Comparison of ENCODE assay signal across 1 cellular context in the genomic region with DNA sequence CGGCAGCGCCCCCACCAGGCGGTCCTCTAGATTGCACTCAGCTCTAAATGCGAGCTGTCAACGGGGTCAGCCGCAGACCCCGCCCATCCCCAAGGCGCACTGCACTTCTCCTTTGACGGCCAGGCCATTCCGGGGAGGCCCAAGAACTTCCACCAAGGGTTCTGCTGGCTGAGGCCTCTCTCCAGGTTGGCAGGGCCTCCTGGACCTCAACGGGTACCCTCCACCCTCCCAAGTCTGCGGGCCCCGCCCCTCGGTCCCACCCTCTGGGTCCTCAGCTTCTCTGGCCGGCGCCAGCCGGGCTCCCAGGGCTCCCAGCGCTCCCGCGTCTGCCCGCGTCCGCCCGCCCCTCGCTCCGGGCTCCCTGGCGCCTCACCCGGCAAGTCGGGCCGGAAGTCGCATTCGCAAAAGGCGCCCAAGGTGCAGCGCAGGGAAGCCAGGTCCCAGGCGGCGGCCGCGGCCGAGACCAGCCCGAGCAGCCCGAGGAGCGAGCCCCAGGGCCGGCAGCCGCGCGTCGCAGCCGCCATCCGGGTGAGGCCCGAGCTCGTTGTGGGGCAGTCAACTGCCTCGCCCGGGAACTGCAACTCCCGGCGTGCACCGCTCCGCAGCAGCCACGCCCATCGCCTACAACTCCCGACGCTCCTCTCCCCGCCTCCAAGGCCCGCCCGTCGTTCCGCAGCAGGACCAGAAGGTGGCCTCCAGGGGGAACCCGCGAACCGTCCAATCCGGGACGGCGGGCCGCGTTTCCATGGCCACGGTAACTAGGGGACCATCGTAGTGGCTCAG.
TF ChIP-seq lines count a peak whose summit lies in the region.

A gene (minus strand): TSS at position 548 of the 783 bp plus-strand sequence. CDS start 24 bp downstream, at position 524.

TF ChIP-seq in K562, 482 proteins besides CTCF, POLR2A, EP300 and RAD21 (continued from another document and continues in another):
- TF ChIP-seq, protein P1, sequence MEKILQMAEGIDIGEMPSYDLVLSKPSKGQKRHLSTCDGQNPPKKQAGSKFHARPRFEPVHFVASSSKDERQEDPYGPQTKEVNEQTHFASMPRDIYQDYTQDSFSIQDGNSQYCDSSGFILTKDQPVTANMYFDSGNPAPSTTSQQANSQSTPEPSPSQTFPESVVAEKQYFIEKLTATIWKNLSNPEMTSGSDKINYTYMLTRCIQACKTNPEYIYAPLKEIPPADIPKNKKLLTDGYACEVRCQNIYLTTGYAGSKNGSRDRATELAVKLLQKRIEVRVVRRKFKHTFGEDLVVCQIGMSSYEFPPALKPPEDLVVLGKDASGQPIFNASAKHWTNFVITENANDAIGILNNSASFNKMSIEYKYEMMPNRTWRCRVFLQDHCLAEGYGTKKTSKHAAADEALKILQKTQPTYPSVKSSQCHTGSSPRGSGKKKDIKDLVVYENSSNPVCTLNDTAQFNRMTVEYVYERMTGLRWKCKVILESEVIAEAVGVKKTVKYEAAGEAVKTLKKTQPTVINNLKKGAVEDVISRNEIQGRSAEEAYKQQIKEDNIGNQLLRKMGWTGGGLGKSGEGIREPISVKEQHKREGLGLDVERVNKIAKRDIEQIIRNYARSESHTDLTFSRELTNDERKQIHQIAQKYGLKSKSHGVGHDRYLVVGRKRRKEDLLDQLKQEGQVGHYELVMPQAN (IDR thresholded peaks at IDR 0.05; ENCODE audit: borderline replicate concordance), result peak; percentile 74; the same call in 1 of the 2 replicates
- peak; percentile 96 for TF ChIP-seq ZNF143 (CRISPR knock-in tag; IDR thresholded peaks at IDR 0.05)
- no peak for TF ChIP-seq BRD9 (IDR thresholded peaks at IDR 0.05; ENCODE audit: low read depth, partially characterized antibody)
- TF ChIP-seq, protein P2, sequence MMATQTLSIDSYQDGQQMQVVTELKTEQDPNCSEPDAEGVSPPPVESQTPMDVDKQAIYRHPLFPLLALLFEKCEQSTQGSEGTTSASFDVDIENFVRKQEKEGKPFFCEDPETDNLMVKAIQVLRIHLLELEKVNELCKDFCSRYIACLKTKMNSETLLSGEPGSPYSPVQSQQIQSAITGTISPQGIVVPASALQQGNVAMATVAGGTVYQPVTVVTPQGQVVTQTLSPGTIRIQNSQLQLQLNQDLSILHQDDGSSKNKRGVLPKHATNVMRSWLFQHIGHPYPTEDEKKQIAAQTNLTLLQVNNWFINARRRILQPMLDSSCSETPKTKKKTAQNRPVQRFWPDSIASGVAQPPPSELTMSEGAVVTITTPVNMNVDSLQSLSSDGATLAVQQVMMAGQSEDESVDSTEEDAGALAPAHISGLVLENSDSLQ (IDR thresholded peaks at IDR 0.05), result peak; percentile 78
- TF ChIP-seq, protein P3, sequence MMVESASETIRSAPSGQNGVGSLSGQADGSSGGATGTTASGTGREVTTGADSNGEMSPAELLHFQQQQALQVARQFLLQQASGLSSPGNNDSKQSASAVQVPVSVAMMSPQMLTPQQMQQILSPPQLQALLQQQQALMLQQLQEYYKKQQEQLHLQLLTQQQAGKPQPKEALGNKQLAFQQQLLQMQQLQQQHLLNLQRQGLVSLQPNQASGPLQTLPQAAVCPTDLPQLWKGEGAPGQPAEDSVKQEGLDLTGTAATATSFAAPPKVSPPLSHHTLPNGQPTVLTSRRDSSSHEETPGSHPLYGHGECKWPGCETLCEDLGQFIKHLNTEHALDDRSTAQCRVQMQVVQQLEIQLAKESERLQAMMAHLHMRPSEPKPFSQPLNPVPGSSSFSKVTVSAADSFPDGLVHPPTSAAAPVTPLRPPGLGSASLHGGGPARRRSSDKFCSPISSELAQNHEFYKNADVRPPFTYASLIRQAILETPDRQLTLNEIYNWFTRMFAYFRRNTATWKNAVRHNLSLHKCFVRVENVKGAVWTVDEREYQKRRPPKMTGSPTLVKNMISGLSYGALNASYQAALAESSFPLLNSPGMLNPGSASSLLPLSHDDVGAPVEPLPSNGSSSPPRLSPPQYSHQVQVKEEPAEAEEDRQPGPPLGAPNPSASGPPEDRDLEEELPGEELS (CRISPR knock-in tag; IDR thresholded peaks at IDR 0.05; ENCODE audit: borderline replicate concordance), result 0 out of 2 replicates have a peak, but pooled peaks have one; percentile 35
- no peak for TF ChIP-seq SAFB2 (IDR thresholded peaks at IDR 0.05; ENCODE audit: borderline replicate concordance, low read depth, low read length, severe bottlenecking)
- TF ChIP-seq ZNF444 (CRISPR knock-in tag; IDR thresholded peaks at IDR 0.05), result no peak
- peak; percentile 70; the same call in 1 of the 2 replicates for TF ChIP-seq ESRRA (IDR thresholded peaks at IDR 0.05; ENCODE audit: borderline replicate concordance, low read depth)
- TF ChIP-seq ZKSCAN1 (IDR thresholded peaks at IDR 0.05; ENCODE audit: low read depth, low read length), result no peak
- TF ChIP-seq PHF20 (IDR thresholded peaks at IDR 0.05; ENCODE audit: partially characterized antibody), result peak; percentile 34
- TF ChIP-seq GATAD2B (IDR thresholded peaks at IDR 0.05; ENCODE audit: borderline replicate concordance), result no peak
- TF ChIP-seq ZNF232 (CRISPR knock-in tag; IDR thresholded peaks at IDR 0.05), result 0 out of 2 replicates have a peak, but pooled peaks have one; percentile 28
- TF ChIP-seq CHD2 (IDR thresholded peaks at IDR 0.05; ENCODE audit: low read depth, low read length), result peak; percentile 42
- TF ChIP-seq HNRNPLL (IDR thresholded peaks at IDR 0.05; ENCODE audit: low read depth, low read length, poor library complexity, severe bottlenecking), result peak; percentile 39
- TF ChIP-seq, protein P4, sequence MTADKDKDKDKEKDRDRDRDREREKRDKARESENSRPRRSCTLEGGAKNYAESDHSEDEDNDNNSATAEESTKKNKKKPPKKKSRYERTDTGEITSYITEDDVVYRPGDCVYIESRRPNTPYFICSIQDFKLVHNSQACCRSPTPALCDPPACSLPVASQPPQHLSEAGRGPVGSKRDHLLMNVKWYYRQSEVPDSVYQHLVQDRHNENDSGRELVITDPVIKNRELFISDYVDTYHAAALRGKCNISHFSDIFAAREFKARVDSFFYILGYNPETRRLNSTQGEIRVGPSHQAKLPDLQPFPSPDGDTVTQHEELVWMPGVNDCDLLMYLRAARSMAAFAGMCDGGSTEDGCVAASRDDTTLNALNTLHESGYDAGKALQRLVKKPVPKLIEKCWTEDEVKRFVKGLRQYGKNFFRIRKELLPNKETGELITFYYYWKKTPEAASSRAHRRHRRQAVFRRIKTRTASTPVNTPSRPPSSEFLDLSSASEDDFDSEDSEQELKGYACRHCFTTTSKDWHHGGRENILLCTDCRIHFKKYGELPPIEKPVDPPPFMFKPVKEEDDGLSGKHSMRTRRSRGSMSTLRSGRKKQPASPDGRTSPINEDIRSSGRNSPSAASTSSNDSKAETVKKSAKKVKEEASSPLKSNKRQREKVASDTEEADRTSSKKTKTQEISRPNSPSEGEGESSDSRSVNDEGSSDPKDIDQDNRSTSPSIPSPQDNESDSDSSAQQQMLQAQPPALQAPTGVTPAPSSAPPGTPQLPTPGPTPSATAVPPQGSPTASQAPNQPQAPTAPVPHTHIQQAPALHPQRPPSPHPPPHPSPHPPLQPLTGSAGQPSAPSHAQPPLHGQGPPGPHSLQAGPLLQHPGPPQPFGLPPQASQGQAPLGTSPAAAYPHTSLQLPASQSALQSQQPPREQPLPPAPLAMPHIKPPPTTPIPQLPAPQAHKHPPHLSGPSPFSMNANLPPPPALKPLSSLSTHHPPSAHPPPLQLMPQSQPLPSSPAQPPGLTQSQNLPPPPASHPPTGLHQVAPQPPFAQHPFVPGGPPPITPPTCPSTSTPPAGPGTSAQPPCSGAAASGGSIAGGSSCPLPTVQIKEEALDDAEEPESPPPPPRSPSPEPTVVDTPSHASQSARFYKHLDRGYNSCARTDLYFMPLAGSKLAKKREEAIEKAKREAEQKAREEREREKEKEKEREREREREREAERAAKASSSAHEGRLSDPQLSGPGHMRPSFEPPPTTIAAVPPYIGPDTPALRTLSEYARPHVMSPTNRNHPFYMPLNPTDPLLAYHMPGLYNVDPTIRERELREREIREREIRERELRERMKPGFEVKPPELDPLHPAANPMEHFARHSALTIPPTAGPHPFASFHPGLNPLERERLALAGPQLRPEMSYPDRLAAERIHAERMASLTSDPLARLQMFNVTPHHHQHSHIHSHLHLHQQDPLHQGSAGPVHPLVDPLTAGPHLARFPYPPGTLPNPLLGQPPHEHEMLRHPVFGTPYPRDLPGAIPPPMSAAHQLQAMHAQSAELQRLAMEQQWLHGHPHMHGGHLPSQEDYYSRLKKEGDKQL (CRISPR knock-in tag; IDR thresholded peaks at IDR 0.05; ENCODE audit: borderline replicate concordance), result no peak
- TF ChIP-seq, protein P5, sequence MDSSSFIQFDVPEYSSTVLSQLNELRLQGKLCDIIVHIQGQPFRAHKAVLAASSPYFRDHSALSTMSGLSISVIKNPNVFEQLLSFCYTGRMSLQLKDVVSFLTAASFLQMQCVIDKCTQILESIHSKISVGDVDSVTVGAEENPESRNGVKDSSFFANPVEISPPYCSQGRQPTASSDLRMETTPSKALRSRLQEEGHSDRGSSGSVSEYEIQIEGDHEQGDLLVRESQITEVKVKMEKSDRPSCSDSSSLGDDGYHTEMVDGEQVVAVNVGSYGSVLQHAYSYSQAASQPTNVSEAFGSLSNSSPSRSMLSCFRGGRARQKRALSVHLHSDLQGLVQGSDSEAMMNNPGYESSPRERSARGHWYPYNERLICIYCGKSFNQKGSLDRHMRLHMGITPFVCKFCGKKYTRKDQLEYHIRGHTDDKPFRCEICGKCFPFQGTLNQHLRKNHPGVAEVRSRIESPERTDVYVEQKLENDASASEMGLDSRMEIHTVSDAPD (CRISPR knock-in tag; IDR thresholded peaks at IDR 0.05), result no peak
- TF ChIP-seq FOXA3 (CRISPR knock-in tag; conservative IDR thresholded peaks at IDR 0.05 in 1 of 2, IDR thresholded peaks at IDR 0.05 in 1 of 2), result 0 out of 4 replicates have a peak, but pooled peaks of 1 of the 2 experiments have one; percentile 12
- peak in 1 of 2 experiments; percentile 86; a peak in 2 of 4 replicates for TF ChIP-seq TEAD1 (CRISPR knock-in tag; IDR thresholded peaks at IDR 0.05)
- TF ChIP-seq STAG1 (CRISPR knock-in tag; IDR thresholded peaks at IDR 0.05; ENCODE audit: borderline replicate concordance), result peak; percentile 95
- TF ChIP-seq, protein P6, sequence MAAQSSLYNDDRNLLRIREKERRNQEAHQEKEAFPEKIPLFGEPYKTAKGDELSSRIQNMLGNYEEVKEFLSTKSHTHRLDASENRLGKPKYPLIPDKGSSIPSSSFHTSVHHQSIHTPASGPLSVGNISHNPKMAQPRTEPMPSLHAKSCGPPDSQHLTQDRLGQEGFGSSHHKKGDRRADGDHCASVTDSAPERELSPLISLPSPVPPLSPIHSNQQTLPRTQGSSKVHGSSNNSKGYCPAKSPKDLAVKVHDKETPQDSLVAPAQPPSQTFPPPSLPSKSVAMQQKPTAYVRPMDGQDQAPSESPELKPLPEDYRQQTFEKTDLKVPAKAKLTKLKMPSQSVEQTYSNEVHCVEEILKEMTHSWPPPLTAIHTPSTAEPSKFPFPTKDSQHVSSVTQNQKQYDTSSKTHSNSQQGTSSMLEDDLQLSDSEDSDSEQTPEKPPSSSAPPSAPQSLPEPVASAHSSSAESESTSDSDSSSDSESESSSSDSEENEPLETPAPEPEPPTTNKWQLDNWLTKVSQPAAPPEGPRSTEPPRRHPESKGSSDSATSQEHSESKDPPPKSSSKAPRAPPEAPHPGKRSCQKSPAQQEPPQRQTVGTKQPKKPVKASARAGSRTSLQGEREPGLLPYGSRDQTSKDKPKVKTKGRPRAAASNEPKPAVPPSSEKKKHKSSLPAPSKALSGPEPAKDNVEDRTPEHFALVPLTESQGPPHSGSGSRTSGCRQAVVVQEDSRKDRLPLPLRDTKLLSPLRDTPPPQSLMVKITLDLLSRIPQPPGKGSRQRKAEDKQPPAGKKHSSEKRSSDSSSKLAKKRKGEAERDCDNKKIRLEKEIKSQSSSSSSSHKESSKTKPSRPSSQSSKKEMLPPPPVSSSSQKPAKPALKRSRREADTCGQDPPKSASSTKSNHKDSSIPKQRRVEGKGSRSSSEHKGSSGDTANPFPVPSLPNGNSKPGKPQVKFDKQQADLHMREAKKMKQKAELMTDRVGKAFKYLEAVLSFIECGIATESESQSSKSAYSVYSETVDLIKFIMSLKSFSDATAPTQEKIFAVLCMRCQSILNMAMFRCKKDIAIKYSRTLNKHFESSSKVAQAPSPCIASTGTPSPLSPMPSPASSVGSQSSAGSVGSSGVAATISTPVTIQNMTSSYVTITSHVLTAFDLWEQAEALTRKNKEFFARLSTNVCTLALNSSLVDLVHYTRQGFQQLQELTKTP (IDR thresholded peaks at IDR 0.05; ENCODE audit: low read depth in 1 of 2, partially characterized antibody in 2 of 2), result peak in 1 of 2 experiments; percentile 94
- no peak for TF ChIP-seq RBM17 (IDR thresholded peaks at IDR 0.05; ENCODE audit: borderline replicate concordance, low read depth, low read length)
- no peak for TF ChIP-seq ZNF436 (CRISPR knock-in tag; IDR thresholded peaks at IDR 0.05)
- TF ChIP-seq, protein P7, sequence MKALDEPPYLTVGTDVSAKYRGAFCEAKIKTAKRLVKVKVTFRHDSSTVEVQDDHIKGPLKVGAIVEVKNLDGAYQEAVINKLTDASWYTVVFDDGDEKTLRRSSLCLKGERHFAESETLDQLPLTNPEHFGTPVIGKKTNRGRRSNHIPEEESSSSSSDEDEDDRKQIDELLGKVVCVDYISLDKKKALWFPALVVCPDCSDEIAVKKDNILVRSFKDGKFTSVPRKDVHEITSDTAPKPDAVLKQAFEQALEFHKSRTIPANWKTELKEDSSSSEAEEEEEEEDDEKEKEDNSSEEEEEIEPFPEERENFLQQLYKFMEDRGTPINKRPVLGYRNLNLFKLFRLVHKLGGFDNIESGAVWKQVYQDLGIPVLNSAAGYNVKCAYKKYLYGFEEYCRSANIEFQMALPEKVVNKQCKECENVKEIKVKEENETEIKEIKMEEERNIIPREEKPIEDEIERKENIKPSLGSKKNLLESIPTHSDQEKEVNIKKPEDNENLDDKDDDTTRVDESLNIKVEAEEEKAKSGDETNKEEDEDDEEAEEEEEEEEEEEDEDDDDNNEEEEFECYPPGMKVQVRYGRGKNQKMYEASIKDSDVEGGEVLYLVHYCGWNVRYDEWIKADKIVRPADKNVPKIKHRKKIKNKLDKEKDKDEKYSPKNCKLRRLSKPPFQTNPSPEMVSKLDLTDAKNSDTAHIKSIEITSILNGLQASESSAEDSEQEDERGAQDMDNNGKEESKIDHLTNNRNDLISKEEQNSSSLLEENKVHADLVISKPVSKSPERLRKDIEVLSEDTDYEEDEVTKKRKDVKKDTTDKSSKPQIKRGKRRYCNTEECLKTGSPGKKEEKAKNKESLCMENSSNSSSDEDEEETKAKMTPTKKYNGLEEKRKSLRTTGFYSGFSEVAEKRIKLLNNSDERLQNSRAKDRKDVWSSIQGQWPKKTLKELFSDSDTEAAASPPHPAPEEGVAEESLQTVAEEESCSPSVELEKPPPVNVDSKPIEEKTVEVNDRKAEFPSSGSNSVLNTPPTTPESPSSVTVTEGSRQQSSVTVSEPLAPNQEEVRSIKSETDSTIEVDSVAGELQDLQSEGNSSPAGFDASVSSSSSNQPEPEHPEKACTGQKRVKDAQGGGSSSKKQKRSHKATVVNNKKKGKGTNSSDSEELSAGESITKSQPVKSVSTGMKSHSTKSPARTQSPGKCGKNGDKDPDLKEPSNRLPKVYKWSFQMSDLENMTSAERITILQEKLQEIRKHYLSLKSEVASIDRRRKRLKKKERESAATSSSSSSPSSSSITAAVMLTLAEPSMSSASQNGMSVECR (CRISPR knock-in tag; IDR thresholded peaks at IDR 0.05), result peak; percentile 95; the same call in 1 of the 2 replicates
- peak; percentile 87 for TF ChIP-seq GTF2E2 (tag; IDR thresholded peaks at IDR 0.05)
- no peak for TF ChIP-seq ZNF717 (CRISPR knock-in tag; IDR thresholded peaks at IDR 0.05)
- no peak for TF ChIP-seq SMARCA5 (IDR thresholded peaks at IDR 0.05)
- TF ChIP-seq CBX1 (IDR thresholded peaks at IDR 0.05; ENCODE audit: low read depth), result no peak; the same call in 1 of the 2 replicates
